In the genomic region with DNA sequence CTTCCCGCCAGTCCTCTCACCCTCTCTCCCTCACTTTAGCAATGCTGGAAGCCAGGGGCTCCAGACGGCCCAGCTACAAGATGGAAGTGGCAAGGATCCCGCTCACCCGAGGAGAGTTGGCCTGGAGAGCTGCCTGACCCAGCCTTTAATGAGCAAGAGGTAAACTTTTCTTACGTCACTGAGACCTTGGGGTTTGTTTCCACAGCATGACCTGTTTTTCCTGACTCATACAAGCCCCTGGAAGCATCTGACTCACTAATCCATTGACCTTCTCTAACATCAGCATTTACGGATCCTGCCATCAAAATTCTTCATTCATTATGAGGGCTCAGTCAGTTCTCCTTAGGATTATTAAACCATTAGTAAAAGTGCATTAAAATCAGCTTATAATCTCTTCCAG, we compare ENCODE assay signal across 13 cellular contexts.
DNase-seq lines count a peak whose midpoint lies in the region; ATAC-seq lines count a peak whose summit lies in the region.
"Had no signal": no experiment of that assay in that cellular context is flagged by ENCODE, and none has a peak within 500 bp of the region (broad histone marks: within the 10 kb centered on the region; RNA-seq: fewer than 3 reads in every experiment).

No MANE protein-coding gene starts in this region.

- no peak for ATAC-seq in GM18517 (IDR thresholded peaks at IDR 0.05; ENCODE audit: unreplicated experiment)
- ATAC-seq in HG03045 (IDR thresholded peaks at IDR 0.05; ENCODE audit: unreplicated experiment) = no peak
- ATAC-seq: lower lobe of right lung, upper lobe of right lung had no signal

- H3K4me3 ChIP-seq in SJCRH30 = no peak overlapping the region
- H3K4me3 ChIP-seq: lower lobe of right lung, upper lobe of right lung had no signal

- peaks cover 17% of the 10 kb centered on the region for H3K4me1 ChIP-seq in SJCRH30
- H3K4me1 ChIP-seq: upper lobe of right lung had no signal

- H3K9me3 ChIP-seq in SJCRH30 (replicated peaks) = no peaks in the 10 kb centered on the region
- H3K9me3 ChIP-seq: lower lobe of right lung, upper lobe of right lung had no signal

- H3K36me3 ChIP-seq in SJCRH30 = no peaks in the 10 kb centered on the region
- H3K36me3 ChIP-seq: lower lobe of right lung, upper lobe of right lung had no signal

- peak overlapping the region; percentile 46 for H3K27ac ChIP-seq in SJCRH30
- H3K27ac ChIP-seq: lower lobe of right lung, upper lobe of right lung had no signal

- H3K27me3 ChIP-seq in SJCRH30 = no peaks in the 10 kb centered on the region
- H3K27me3 ChIP-seq: upper lobe of right lung had no signal

- peak; percentile 92 for DNase-seq in H4 (ENCODE audit: low spot score)
- DNase-seq in SJCRH30 = peak; percentile 26 to 57
- DNase-seq in fibroblast of gingiva (ENCODE audit: low read depth) = peak; percentile 84
- peak; percentile 99 for DNase-seq in renal cortical epithelial cell (ENCODE audit: low read depth)
- DNase-seq in NCI-H774 (lab: John Stamatoyannopoulos, UW) = no peak
- DNase-seq in activated CD4-positive, alpha-beta T cell treated with anti-CD3 and anti-CD28 coated beads, Interleukin-2, amount 50 U/mL, for 48 hours = no peak
- DNase-seq: activated CD4-positive, CD25-positive, alpha-beta regulatory T cell treated with anti-CD3 and anti-CD28 coated beads, Interleukin-2, amount 50 U/mL, for 72 hours; caudate nucleus; lower lobe of right lung; stimulated activated CD4-positive, alpha-beta T cell treated with anti-CD3 and anti-CD28 coated beads, Interleukin-2, amount 100 ng/mL, for 24 hours; upper lobe of right lung had no signal

Comparison
In these comparisons a context has a peak if more than half of its experiments do, and no peak if none do; other contexts are left out.
1. DNase-seq: peak in H4 (single experiment), SJCRH30 (2 of 2), fibroblast of gingiva (single experiment) and renal cortical epithelial cell (single experiment); none in NCI-H774 (single experiment) and activated CD4-positive, alpha-beta T cell treated with anti-CD3 and anti-CD28 coated beads, Interleukin-2, amount 50 U/mL, for 48 hours (0 of 2).